In the genomic region with DNA sequence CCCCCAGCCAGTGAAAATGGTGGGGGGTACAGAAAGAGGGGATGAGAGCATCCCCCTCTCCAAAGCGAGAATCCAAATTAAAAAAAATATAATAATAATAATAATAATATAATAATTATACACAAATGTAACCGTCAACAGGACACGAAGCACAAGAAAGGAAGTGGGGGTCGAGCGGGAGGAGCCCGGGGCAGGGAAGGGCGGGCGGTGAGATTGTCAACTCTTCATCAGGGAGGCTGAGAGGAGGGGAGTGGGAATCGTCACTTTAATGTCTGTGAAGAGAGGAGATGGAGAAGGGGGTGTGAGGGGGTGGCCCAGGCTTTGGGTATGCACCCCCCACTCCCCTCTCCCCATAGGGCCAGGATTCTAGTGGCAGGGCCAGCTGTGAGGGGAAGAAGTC, we compare ENCODE assay signal across 13 cellular contexts.
"Had no signal": no experiment of that assay in that cellular context is flagged by ENCODE, and none has a peak within 500 bp of the region (broad histone marks: within the 10 kb centered on the region; RNA-seq: fewer than 3 reads in every experiment).

No MANE protein-coding gene starts in this region.

- H3K27ac Mint-ChIP-seq: activated CD4-positive, alpha-beta memory T cell treated with anti-CD3 and anti-CD28 coated beads, Interleukin-2, amount 10 ng/mL, durations not matched to agents 7 days and 5 days had no signal

- H3K27me3 Mint-ChIP-seq: activated CD4-positive, alpha-beta memory T cell treated with anti-CD3 and anti-CD28 coated beads, Interleukin-2, amount 10 ng/mL, durations not matched to agents 7 days and 5 days; activated naive CD8-positive, alpha-beta T cell treated with anti-CD3 and anti-CD28 coated beads, Interleukin-2, amount 50 U/mL, for 24 hours; naive B cell; T-cell had no signal

- ATAC-seq: activated naive CD8-positive, alpha-beta T cell treated with anti-CD3 and anti-CD28 coated beads, Interleukin-2, amount 50 U/mL, for 24 hours; lower lobe of right lung; right lobe of liver; T-cell had no signal

- H3K27me3 ChIP-seq: neutrophil, right lobe of liver, thyroid gland had no signal

- H3K4me3 Mint-ChIP-seq: activated CD4-positive, alpha-beta memory T cell treated with anti-CD3 and anti-CD28 coated beads, Interleukin-2, amount 10 ng/mL, durations not matched to agents 7 days and 5 days; activated naive CD8-positive, alpha-beta T cell treated with anti-CD3 and anti-CD28 coated beads, Interleukin-2, amount 50 U/mL, for 24 hours; immature natural killer cell; T-cell had no signal

- H3K4me3 ChIP-seq: lower lobe of right lung, right lobe of liver, thyroid gland had no signal

- H3K27ac ChIP-seq: epithelial cell of prostate, lower lobe of right lung, neutrophil, right lobe of liver, thyroid gland had no signal

- DNase-seq: activated CD4-positive, alpha-beta memory T cell treated with anti-CD3 and anti-CD28 coated beads, Interleukin-2, amount 10 ng/mL, durations not matched to agents 7 days and 5 days; activated naive CD8-positive, alpha-beta T cell treated with anti-CD3 and anti-CD28 coated beads, Interleukin-2, amount 50 U/mL, for 24 hours; cortex of kidney; effector memory CD4-positive, alpha-beta T cell; immature natural killer cell; lower lobe of right lung; naive B cell; right lobe of liver; stimulated activated CD4-positive, alpha-beta T cell treated with anti-CD3 and anti-CD28 coated beads, Interleukin-2, amount 100 ng/mL, for 48 hours; T-cell; thyroid gland had no signal

- H3K9me3 ChIP-seq: lower lobe of right lung, neutrophil, right lobe of liver, thyroid gland had no signal

- H3K9me3 Mint-ChIP-seq: activated CD4-positive, alpha-beta memory T cell treated with anti-CD3 and anti-CD28 coated beads, Interleukin-2, amount 10 ng/mL, durations not matched to agents 7 days and 5 days; activated naive CD8-positive, alpha-beta T cell treated with anti-CD3 and anti-CD28 coated beads, Interleukin-2, amount 50 U/mL, for 24 hours; immature natural killer cell; naive B cell; T-cell had no signal
